8 cellular contexts compared by ENCODE assay signal in the genomic region with DNA sequence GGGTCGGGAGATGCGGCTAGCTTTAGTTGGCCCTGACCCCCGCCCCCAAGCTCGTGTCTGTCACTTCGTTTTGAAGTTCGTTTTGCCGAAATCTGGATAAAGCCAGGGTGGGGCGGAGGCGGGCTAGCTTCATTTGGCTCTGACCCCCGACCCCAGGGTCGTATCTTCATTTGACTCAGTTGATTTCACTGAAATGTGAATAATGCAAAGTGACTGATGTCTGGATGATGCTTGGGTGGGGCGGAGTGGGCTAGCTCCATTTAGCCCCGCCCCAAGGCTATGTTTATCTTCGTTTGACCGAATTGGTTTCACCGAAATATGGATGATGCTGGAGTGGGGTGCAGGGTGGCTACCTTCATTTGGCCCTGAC. TPM values are rescaled to one million over a fixed set of nuclear protein-coding genes. Genes with fewer than 3 reads are reported as not detected.
DNase-seq lines count a peak whose midpoint lies in the region; ATAC-seq and TF ChIP-seq lines count a peak whose summit lies in the region.

No MANE protein-coding gene starts in this region.

- H3K4me1 Mint-ChIP-seq in T-helper 17 cell, result peaks cover 12% of the 10 kb centered on the region

- TF ChIP-seq RAD21 in liver (IDR thresholded peaks at IDR 0.05), result no peak

- under 1% methylated on average over 16 of the region's 16 CpGs for WGBS in liver

- H3K4me3 Mint-ChIP-seq in T-helper 17 cell, result peak overlapping the region; percentile 96

- H3K9me3 ChIP-seq in T-helper 17 cell (ENCODE audit: control insufficient read depth, low read length, poor library complexity, severe bottlenecking) (no peaks in the 10 kb centered on the region), liver (ENCODE audit: control insufficient read depth in 4 of 4, low read length in 3 of 4) (no peaks in the 10 kb centered on the region)

- H3K27ac ChIP-seq in liver (ENCODE audit: low read depth in 1 of 2, low read length in 2 of 2), result peak overlapping the region; percentile 97 to 98

- DNase-seq in GM13976 (ENCODE audit: low spot score) (peak; percentile 49), T-helper 17 cell (peak in 2 of 3 donors; percentile 8 to 11), cardiac fibroblast (ENCODE audit: low read depth in 2 of 2) (peak; percentile 29 to 37), midbrain (lab: John Stamatoyannopoulos, UW) (no peak)
- DNase-seq in stimulated activated CD8-positive, alpha-beta memory T cell treated with anti-CD3 and anti-CD28 coated beads, Interleukin-4, amount 100 ng/mL, for 48 hours, result peak; percentile 67

- peak; percentile 34 for ATAC-seq in HG02885 (IDR thresholded peaks at IDR 0.05; ENCODE audit: poor library complexity, unreplicated experiment)
- peak; percentile 6 for ATAC-seq in T-helper 17 cell
- no peak for ATAC-seq in HG02588 (IDR thresholded peaks at IDR 0.05; ENCODE audit: unreplicated experiment)

- H3K27me3 ChIP-seq in liver (ENCODE audit: control insufficient read depth in 4 of 4, insufficient read depth in 4 of 4, low read length in 3 of 4), result no peaks in the 10 kb centered on the region

- peak overlapping the region; percentile 88 to 93 for H3K9ac ChIP-seq in liver (ENCODE audit: low read depth in 1 of 2, low read length in 2 of 2)

- H3K36me3 Mint-ChIP-seq in T-helper 17 cell (ENCODE audit: low read depth), result peaks cover 2% of the 10 kb centered on the region

- H3K27me3 Mint-ChIP-seq in T-helper 17 cell, result no peaks in the 10 kb centered on the region

- H3K4me3 ChIP-seq in cardiac fibroblast (replicated peaks in 1 of 2; ENCODE audit: low read depth in 2 of 2, low read length in 2 of 2), result peak overlapping the region; percentile 93
- H3K4me3 ChIP-seq in liver (ENCODE audit: low read depth in 1 of 3, low read length in 3 of 3), result peak overlapping the region; percentile 92 to 97 (median 92)

- peaks cover 0 to 35% (median 25%) of the 10 kb centered on the region in 4 donors for H3K4me1 ChIP-seq in liver (ENCODE audit: control insufficient read depth in 4 of 4, insufficient read depth in 4 of 4, low read length in 3 of 4)

- in situ Hi-C loops in GM13976 (cut with MboI; ENCODE audit: low sequenced_read_pairs, unreplicated experiment), result no loop called here

- peaks cover 7 to 28% (median 23%) of the 10 kb centered on the region in 4 donors for H3K36me3 ChIP-seq in liver (ENCODE audit: control insufficient read depth in 4 of 4, insufficient read depth in 3 of 4, low read depth in 1 of 4, low read length in 3 of 4)

- TF ChIP-seq CTCF in GM13976 (IDR thresholded peaks at IDR 0.05; ENCODE audit: borderline replicate concordance, control extremely low read depth, extremely low read depth, insufficient read depth, missing control alignments) (no peak), cardiac fibroblast (IDR thresholded peaks at IDR 0.05; ENCODE audit: low read depth, low read length) (no peak), liver (IDR thresholded peaks at IDR 0.05; ENCODE audit: low read depth, low read length, missing input control) (no peak)

- peak overlapping the region; percentile 97 for H3K27ac Mint-ChIP-seq in T-helper 17 cell

TF ChIP-seq in liver, 16 proteins besides CTCF, POLR2A, EP300 and RAD21:
- TF ChIP-seq SP1 (IDR thresholded peaks at IDR 0.05) (no peak), FOXA1 (IDR thresholded peaks at IDR 0.05) (no peak), JUND (IDR thresholded peaks at IDR 0.05) (no peak), NR2F2 (IDR thresholded peaks at IDR 0.05) (no peak), EGR1 (IDR thresholded peaks at IDR 0.05; ENCODE audit: low read depth in 2 of 2) (no peak), GABPA (IDR thresholded peaks at IDR 0.05 in 1 of 2, conservative IDR thresholded peaks at IDR 0.05 in 1 of 2) (no peak), TAF1 (conservative IDR thresholded peaks at IDR 0.05) (no peak), HNF4A (conservative IDR thresholded peaks at IDR 0.05) (no peak), RXRA (IDR thresholded peaks at IDR 0.05) (no peak), YY1 (IDR thresholded peaks at IDR 0.05) (no peak), HNF4G (IDR thresholded peaks at IDR 0.05) (no peak), FOXA2 (IDR thresholded peaks at IDR 0.05) (no peak)
- TF ChIP-seq, protein P1, sequence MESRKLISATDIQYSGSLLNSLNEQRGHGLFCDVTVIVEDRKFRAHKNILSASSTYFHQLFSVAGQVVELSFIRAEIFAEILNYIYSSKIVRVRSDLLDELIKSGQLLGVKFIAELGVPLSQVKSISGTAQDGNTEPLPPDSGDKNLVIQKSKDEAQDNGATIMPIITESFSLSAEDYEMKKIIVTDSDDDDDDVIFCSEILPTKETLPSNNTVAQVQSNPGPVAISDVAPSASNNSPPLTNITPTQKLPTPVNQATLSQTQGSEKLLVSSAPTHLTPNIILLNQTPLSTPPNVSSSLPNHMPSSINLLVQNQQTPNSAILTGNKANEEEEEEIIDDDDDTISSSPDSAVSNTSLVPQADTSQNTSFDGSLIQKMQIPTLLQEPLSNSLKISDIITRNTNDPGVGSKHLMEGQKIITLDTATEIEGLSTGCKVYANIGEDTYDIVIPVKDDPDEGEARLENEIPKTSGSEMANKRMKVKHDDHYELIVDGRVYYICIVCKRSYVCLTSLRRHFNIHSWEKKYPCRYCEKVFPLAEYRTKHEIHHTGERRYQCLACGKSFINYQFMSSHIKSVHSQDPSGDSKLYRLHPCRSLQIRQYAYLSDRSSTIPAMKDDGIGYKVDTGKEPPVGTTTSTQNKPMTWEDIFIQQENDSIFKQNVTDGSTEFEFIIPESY (IDR thresholded peaks at IDR 0.05), result no peak
- TF ChIP-seq, protein P2, sequence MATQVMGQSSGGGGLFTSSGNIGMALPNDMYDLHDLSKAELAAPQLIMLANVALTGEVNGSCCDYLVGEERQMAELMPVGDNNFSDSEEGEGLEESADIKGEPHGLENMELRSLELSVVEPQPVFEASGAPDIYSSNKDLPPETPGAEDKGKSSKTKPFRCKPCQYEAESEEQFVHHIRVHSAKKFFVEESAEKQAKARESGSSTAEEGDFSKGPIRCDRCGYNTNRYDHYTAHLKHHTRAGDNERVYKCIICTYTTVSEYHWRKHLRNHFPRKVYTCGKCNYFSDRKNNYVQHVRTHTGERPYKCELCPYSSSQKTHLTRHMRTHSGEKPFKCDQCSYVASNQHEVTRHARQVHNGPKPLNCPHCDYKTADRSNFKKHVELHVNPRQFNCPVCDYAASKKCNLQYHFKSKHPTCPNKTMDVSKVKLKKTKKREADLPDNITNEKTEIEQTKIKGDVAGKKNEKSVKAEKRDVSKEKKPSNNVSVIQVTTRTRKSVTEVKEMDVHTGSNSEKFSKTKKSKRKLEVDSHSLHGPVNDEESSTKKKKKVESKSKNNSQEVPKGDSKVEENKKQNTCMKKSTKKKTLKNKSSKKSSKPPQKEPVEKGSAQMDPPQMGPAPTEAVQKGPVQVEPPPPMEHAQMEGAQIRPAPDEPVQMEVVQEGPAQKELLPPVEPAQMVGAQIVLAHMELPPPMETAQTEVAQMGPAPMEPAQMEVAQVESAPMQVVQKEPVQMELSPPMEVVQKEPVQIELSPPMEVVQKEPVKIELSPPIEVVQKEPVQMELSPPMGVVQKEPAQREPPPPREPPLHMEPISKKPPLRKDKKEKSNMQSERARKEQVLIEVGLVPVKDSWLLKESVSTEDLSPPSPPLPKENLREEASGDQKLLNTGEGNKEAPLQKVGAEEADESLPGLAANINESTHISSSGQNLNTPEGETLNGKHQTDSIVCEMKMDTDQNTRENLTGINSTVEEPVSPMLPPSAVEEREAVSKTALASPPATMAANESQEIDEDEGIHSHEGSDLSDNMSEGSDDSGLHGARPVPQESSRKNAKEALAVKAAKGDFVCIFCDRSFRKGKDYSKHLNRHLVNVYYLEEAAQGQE (IDR thresholded peaks at IDR 0.05), result no peak
- TF ChIP-seq, protein P3, sequence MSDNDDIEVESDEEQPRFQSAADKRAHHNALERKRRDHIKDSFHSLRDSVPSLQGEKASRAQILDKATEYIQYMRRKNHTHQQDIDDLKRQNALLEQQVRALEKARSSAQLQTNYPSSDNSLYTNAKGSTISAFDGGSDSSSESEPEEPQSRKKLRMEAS (IDR thresholded peaks at IDR 0.05), result no peak
- TF ChIP-seq, protein P4, sequence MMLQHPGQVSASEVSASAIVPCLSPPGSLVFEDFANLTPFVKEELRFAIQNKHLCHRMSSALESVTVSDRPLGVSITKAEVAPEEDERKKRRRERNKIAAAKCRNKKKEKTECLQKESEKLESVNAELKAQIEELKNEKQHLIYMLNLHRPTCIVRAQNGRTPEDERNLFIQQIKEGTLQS (IDR thresholded peaks at IDR 0.05), result no peak

RNA-seq across cellular contexts. Expression of a gene that starts 0.7 kb away (rescaled TPM):
- total RNA-seq in T-helper 17 cell (10 to 100 TPM; 90.5 to 97.2 TPM), liver (10 to 100 TPM; 33.7 to 60.5 TPM)
- 10 to 100 TPM; 61.3 to 84.9 TPM for polyA plus RNA-seq in liver
